ENCODE assay signal across 9 cellular contexts in genomic region chr15:53072077-53072476, GRCh38.
DNase-seq lines count a peak whose midpoint lies in the region; ATAC-seq lines count a peak whose summit lies in the region.
"Had no signal": no experiment of that assay in that cellular context is flagged by ENCODE, and none has a peak within 500 bp of the region (broad histone marks: within the 10 kb centered on the region; RNA-seq: fewer than 3 reads in every experiment).

No MANE protein-coding gene starts in this region.

- no peaks in the 10 kb centered on the region for H3K4me1 Mint-ChIP-seq in activated CD4-positive, alpha-beta memory T cell treated with anti-CD3 and anti-CD28 coated beads for 36 hours (ENCODE audit: low read depth)
- no peaks in the 10 kb centered on the region for H3K4me1 Mint-ChIP-seq in stimulated activated naive B cell treated with anti-CD40 and anti-IgM and Interleukin-4, amounts not matched to agents 10 μg/mL and 1 μg/mL and 100 μg/mL, for 72 hours

- no peaks in the 10 kb centered on the region for H3K36me3 Mint-ChIP-seq in activated CD4-positive, alpha-beta memory T cell treated with anti-CD3 and anti-CD28 coated beads for 36 hours
- H3K36me3 Mint-ChIP-seq in stimulated activated naive B cell treated with anti-CD40 and anti-IgM and Interleukin-4, amounts not matched to agents 10 μg/mL and 1 μg/mL and 100 μg/mL, for 72 hours = no peaks in the 10 kb centered on the region

- no peak overlapping the region for H3K4me3 Mint-ChIP-seq in activated CD4-positive, alpha-beta memory T cell treated with anti-CD3 and anti-CD28 coated beads for 36 hours
- no peak overlapping the region for H3K4me3 Mint-ChIP-seq in stimulated activated naive B cell treated with anti-CD40 and anti-IgM and Interleukin-4, amounts not matched to agents 10 μg/mL and 1 μg/mL and 100 μg/mL, for 72 hours
- H3K4me3 Mint-ChIP-seq: dendritic cell treated with granulocyte-macrophage colony-stimulating factor and Interleukin-4, amounts not matched to agents 40 ng/mL and 50 ng/mL, for 4 days had no signal

- intact Hi-C loops in activated CD4-positive, alpha-beta memory T cell treated with anti-CD3 and anti-CD28 coated beads for 36 hours (cut with micrococcal nuclease) = no loop called here

- CTCF ChIA-PET in activated CD4-positive, alpha-beta memory T cell treated with anti-CD3 and anti-CD28 coated beads for 36 hours (lab: Charles Lee) = no interaction called here

- ATAC-seq in GM18868 (IDR thresholded peaks at IDR 0.05; ENCODE audit: unreplicated experiment) (no peak), HG02571 (IDR thresholded peaks at IDR 0.05; ENCODE audit: unreplicated experiment) (no peak), GM18519 (IDR thresholded peaks at IDR 0.05; ENCODE audit: low FRiP score, unreplicated experiment) (no peak)
- ATAC-seq in stimulated activated naive B cell treated with anti-CD40 and anti-IgM and Interleukin-4, amounts not matched to agents 10 μg/mL and 1 μg/mL and 100 μg/mL, for 72 hours (replicated peaks) = no peak

- H3K27ac Mint-ChIP-seq in activated CD4-positive, alpha-beta memory T cell treated with anti-CD3 and anti-CD28 coated beads for 36 hours = no peak overlapping the region
- H3K27ac Mint-ChIP-seq in stimulated activated naive B cell treated with anti-CD40 and anti-IgM and Interleukin-4, amounts not matched to agents 10 μg/mL and 1 μg/mL and 100 μg/mL, for 72 hours = no peak overlapping the region
- H3K27ac Mint-ChIP-seq: dendritic cell treated with granulocyte-macrophage colony-stimulating factor and Interleukin-4, amounts not matched to agents 40 ng/mL and 50 ng/mL, for 4 days had no signal

- H3K9me3 Mint-ChIP-seq in activated CD4-positive, alpha-beta memory T cell treated with anti-CD3 and anti-CD28 coated beads for 36 hours = no peaks in the 10 kb centered on the region
- peaks cover 0 to 5% of the 10 kb centered on the region in 2 donors for H3K9me3 Mint-ChIP-seq in stimulated activated naive B cell treated with anti-CD40 and anti-IgM and Interleukin-4, amounts not matched to agents 10 μg/mL and 1 μg/mL and 100 μg/mL, for 72 hours
- H3K9me3 Mint-ChIP-seq: dendritic cell treated with granulocyte-macrophage colony-stimulating factor and Interleukin-4, amounts not matched to agents 40 ng/mL and 50 ng/mL, for 4 days had no signal

- no peaks in the 10 kb centered on the region for H3K27me3 Mint-ChIP-seq in activated CD4-positive, alpha-beta memory T cell treated with anti-CD3 and anti-CD28 coated beads for 36 hours
- H3K27me3 Mint-ChIP-seq in stimulated activated naive B cell treated with anti-CD40 and anti-IgM and Interleukin-4, amounts not matched to agents 10 μg/mL and 1 μg/mL and 100 μg/mL, for 72 hours = peaks cover 0 to 16% of the 10 kb centered on the region in 2 donors
- H3K27me3 Mint-ChIP-seq: dendritic cell treated with granulocyte-macrophage colony-stimulating factor and Interleukin-4, amounts not matched to agents 40 ng/mL and 50 ng/mL, for 4 days had no signal

- POLR2A ChIA-PET in activated CD4-positive, alpha-beta memory T cell treated with anti-CD3 and anti-CD28 coated beads for 36 hours (lab: Charles Lee) = no interaction called here

- peak; percentile 67 for DNase-seq in ELF-1 (ENCODE audit: low read depth, low spot score)
- peak; percentile 67 for DNase-seq in M059J (ENCODE audit: low read depth)
- DNase-seq in activated CD4-positive, alpha-beta memory T cell treated with anti-CD3 and anti-CD28 coated beads for 36 hours = peak; percentile 20
- peak; percentile 98 for DNase-seq in islet precursor cell
- DNase-seq in stimulated activated naive B cell treated with anti-CD40 and anti-IgM and Interleukin-4, amounts not matched to agents 10 μg/mL and 1 μg/mL and 100 μg/mL, for 72 hours = no peak
